23 cellular contexts compared by ENCODE assay signal in the genomic region with DNA sequence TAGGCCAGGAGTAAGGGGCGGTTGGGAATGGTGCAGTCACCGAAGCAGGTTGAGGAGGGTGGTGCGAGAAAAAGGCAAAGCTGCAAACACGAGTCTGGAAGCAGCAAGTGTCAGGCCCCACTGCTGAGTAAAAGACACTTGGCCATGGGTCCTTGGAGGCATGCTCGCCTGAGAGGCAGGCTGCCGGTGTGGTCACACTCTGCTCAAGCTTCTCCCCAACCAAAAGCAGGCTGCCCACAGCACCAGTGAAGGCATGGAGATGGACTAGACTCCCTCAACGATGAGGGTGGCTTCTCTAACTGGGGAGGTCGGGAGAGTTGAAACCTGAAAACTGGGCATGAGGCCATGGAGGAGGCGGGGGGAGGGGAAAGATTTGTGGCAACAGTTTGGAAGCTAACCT.
DNase-seq lines count a peak whose midpoint lies in the region; ATAC-seq and TF ChIP-seq lines count a peak whose summit lies in the region.
"Had no signal": no experiment of that assay in that cellular context is flagged by ENCODE, and none has a peak within 500 bp of the region (broad histone marks: within the 10 kb centered on the region; RNA-seq: fewer than 3 reads in every experiment).

No MANE protein-coding gene starts in this region.

- H3F3A ChIP-seq in neural progenitor cell (ENCODE audit: low read depth), result peaks cover 37% of the 10 kb centered on the region

- peak overlapping the region; percentile 69 for H3K4me2 ChIP-seq in neural progenitor cell
- H3K4me2 ChIP-seq: BLaER1, PC-9 had no signal

- TF ChIP-seq CTCF in endodermal cell (conservative IDR thresholded peaks at IDR 0.05) (no peak), neural progenitor cell (IDR thresholded peaks at IDR 0.05) (no peak)

- H3K36me3 ChIP-seq in NT2/D1 (ENCODE audit: insufficient read depth, insufficient read length, low read length) (no peaks in the 10 kb centered on the region), endodermal cell (ENCODE audit: control insufficient read depth, insufficient read depth, low read length) (peaks cover 19% of the 10 kb centered on the region), neural progenitor cell (no peaks in the 10 kb centered on the region)
- H3K36me3 ChIP-seq: BLaER1, SJCRH30 had no signal

- H3K4me1 Mint-ChIP-seq in endodermal cell (peaks cover 40% of the 10 kb centered on the region), neural progenitor cell (peaks cover 72% of the 10 kb centered on the region)
- H3K4me1 Mint-ChIP-seq: CD4-positive, CD25-positive, alpha-beta regulatory T cell had no signal

- peak; percentile 9 for DNase-seq in ELF-1 (ENCODE audit: low read depth, low spot score)
- no peak for DNase-seq in NT2/D1 (ENCODE audit: low read depth, low spot score)
- peak; percentile 51 for DNase-seq in endodermal cell
- DNase-seq in neural progenitor cell (ENCODE audit: low spot score), result peak; percentile 14
- DNase-seq in activated CD4-positive, alpha-beta T cell treated with anti-CD3 and anti-CD28 coated beads, Interleukin-2, amount 50 U/mL, for 4 hours, result no peak
- DNase-seq in NCI-H2227 treated with DMSO at 0.1 percent for 48 hours (lab: John Stamatoyannopoulos, UW), result no peak
- DNase-seq in D341Med (ENCODE audit: low spot score), result no peak
- DNase-seq: CD4-positive, CD25-positive, alpha-beta regulatory T cell; GDM1; HFFc6; NCI-H1092; NCI-H1417 treated with DMSO at 0.1 percent for 48 hours; NCI-H1694 treated with DMSO at 0.1 percent for 48 hours; NCI-H2081; NCI-H524; NCI-H748 treated with DMSO at 0.1 percent for 48 hours; PC-9; SJCRH30 had no signal

- no peaks in the 10 kb centered on the region for H3K27me3 ChIP-seq in NT2/D1 (ENCODE audit: insufficient read depth, insufficient read length)
- no peaks in the 10 kb centered on the region for H3K27me3 ChIP-seq in endodermal cell (ENCODE audit: control insufficient read depth, insufficient read depth, low read length, poor library complexity, severe bottlenecking)
- no peaks in the 10 kb centered on the region for H3K27me3 ChIP-seq in neural progenitor cell
- H3K27me3 ChIP-seq: SJCRH30 had no signal

- H3K36me3 Mint-ChIP-seq in endodermal cell (ENCODE audit: low read depth) (peaks cover 88% of the 10 kb centered on the region), neural progenitor cell (peaks cover 49% of the 10 kb centered on the region)
- H3K36me3 Mint-ChIP-seq: CD4-positive, CD25-positive, alpha-beta regulatory T cell had no signal

- no peak overlapping the region for H3K4me3 Mint-ChIP-seq in endodermal cell
- H3K4me3 Mint-ChIP-seq in neural progenitor cell, result peak overlapping the region; percentile 39
- H3K4me3 Mint-ChIP-seq: CD4-positive, CD25-positive, alpha-beta regulatory T cell; HFFc6 had no signal

- H3K4me1 ChIP-seq in NT2/D1 (ENCODE audit: insufficient read depth, insufficient read length), result peaks cover 9% of the 10 kb centered on the region
- no peaks in the 10 kb centered on the region for H3K4me1 ChIP-seq in endodermal cell (ENCODE audit: control insufficient read depth, insufficient read depth, low read length)
- H3K4me1 ChIP-seq in neural progenitor cell, result peaks cover 31% of the 10 kb centered on the region
- H3K4me1 ChIP-seq: BLaER1, SJCRH30 had no signal

- no peak overlapping the region for H2AFZ ChIP-seq in neural progenitor cell (replicated peaks)
- H2AFZ ChIP-seq: PC-9 had no signal

- H3K27me3 Mint-ChIP-seq in endodermal cell (ENCODE audit: insufficient read depth) (no peaks in the 10 kb centered on the region), neural progenitor cell (ENCODE audit: insufficient read depth, low read depth) (peaks cover 16% of the 10 kb centered on the region)
- H3K27me3 Mint-ChIP-seq: CD4-positive, CD25-positive, alpha-beta regulatory T cell had no signal

- H3K27ac ChIP-seq in endodermal cell (ENCODE audit: low read depth, low read length) (peak overlapping the region; percentile 83), neural progenitor cell (peak overlapping the region; percentile 96)
- H3K27ac ChIP-seq: BLaER1, PC-9, SJCRH30 had no signal

- H4K20me1 ChIP-seq in neural progenitor cell (ENCODE audit: low read depth), result peaks cover 14% of the 10 kb centered on the region

- 40 to 90% methylated on average over 1 to 9 of the region's 9 CpGs for WGBS in endodermal cell (ENCODE audit: insufficient coverage in 1 of 2, insufficient read length in 1 of 2), 2 experiments

- no peak for ATAC-seq in HG03139 (IDR thresholded peaks at IDR 0.05; ENCODE audit: unreplicated experiment)
- ATAC-seq: GM12878, Right ventricle myocardium inferior, SK-N-SH treated with all-trans-retinoic acid at 6 μM for 48 hours had no signal

- H3K9me3 Mint-ChIP-seq in endodermal cell, result no peaks in the 10 kb centered on the region
- H3K9me3 Mint-ChIP-seq in neural progenitor cell, result no peaks in the 10 kb centered on the region
- H3K9me3 Mint-ChIP-seq: HFFc6 had no signal

- H3K79me2 ChIP-seq in neural progenitor cell (ENCODE audit: low read depth), result no peaks in the 10 kb centered on the region

- H3K27ac Mint-ChIP-seq in endodermal cell (peak overlapping the region; percentile 95), neural progenitor cell (peak overlapping the region; percentile 100)
- H3K27ac Mint-ChIP-seq: CD4-positive, CD25-positive, alpha-beta regulatory T cell; HFFc6 had no signal

- H3K4me3 ChIP-seq in NT2/D1 (ENCODE audit: insufficient read length, low read depth) (no peak overlapping the region), endodermal cell (ENCODE audit: low read length) (no peak overlapping the region), neural progenitor cell (no peak overlapping the region)
- H3K4me3 ChIP-seq: BLaER1, GM12878, PC-9, SJCRH30 had no signal

- H3K9me3 ChIP-seq in NT2/D1 (ENCODE audit: insufficient read depth, low read length) (no peaks in the 10 kb centered on the region), endodermal cell (ENCODE audit: control insufficient read depth, low read length) (no peaks in the 10 kb centered on the region), neural progenitor cell (ENCODE audit: low read depth) (no peaks in the 10 kb centered on the region)
- H3K9me3 ChIP-seq: BLaER1, SJCRH30 had no signal

- H3K9ac ChIP-seq in NT2/D1 (ENCODE audit: insufficient read length, low read depth) (peak overlapping the region; percentile 2), endodermal cell (ENCODE audit: extremely low read depth, low read length, poor library complexity, severe bottlenecking) (no peak overlapping the region), neural progenitor cell (no peak overlapping the region)
- H3K9ac ChIP-seq: BLaER1 had no signal

Comparison
In these comparisons a context has a peak if more than half of its experiments do, and no peak if none do; other contexts are left out.
1. DNase-seq: peak in ELF-1 (single experiment), endodermal cell (single experiment) and neural progenitor cell (single experiment); none in NT2/D1 (single experiment), activated CD4-positive, alpha-beta T cell treated with anti-CD3 and anti-CD28 coated beads, Interleukin-2, amount 50 U/mL, for 4 hours (0 of 2), NCI-H2227 treated with DMSO at 0.1 percent for 48 hours (single experiment) and D341Med (single experiment).